ENCODE assay signal across 20 cellular contexts in the genomic region with DNA sequence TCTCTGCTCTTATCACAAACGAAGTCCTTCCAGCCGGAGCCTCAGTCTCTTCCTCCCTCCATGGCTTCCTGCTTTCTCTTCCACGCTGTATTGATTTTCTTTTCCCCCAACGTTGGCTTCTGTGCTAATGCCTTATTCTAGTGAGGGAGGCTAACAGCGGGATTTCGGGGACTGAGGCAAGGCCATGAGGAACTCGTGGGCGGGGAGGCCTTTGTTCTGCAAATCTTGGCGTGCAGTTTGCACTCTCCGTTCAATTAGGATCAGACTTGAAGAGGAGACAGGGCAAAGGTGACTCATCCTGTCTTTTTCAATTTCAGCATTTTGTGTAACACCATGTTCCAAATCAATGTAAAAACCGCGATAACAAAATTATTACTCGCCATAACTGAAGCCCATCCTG. TPM values are rescaled to one million over a fixed set of nuclear protein-coding genes. Genes with fewer than 3 reads are reported as not detected.
DNase-seq lines count a peak whose midpoint lies in the region; ATAC-seq lines count a peak whose summit lies in the region.
"Had no signal": no experiment of that assay in that cellular context is flagged by ENCODE, and none has a peak within 500 bp of the region (broad histone marks: within the 10 kb centered on the region; RNA-seq: fewer than 3 reads in every experiment).

No MANE protein-coding gene starts in this region.

- peaks cover 2% of the 10 kb centered on the region for H3K36me3 Mint-ChIP-seq in activated CD4-positive, alpha-beta memory T cell treated with anti-CD3 and anti-CD28 coated beads, Interleukin-2, amount 10 ng/mL, durations not matched to agents 7 days and 5 days (ENCODE audit: low read depth)
- peaks cover 2% of the 10 kb centered on the region for H3K36me3 Mint-ChIP-seq in memory B cell
- no peaks in the 10 kb centered on the region for H3K36me3 Mint-ChIP-seq in stimulated activated naive B cell treated with anti-CD40 and anti-IgM and Interleukin-4, amounts not matched to agents 10 μg/mL and 1 μg/mL and 100 μg/mL, for 72 hours

- peak overlapping the region; percentile 6 for H3K27ac Mint-ChIP-seq in activated CD4-positive, alpha-beta memory T cell treated with anti-CD3 and anti-CD28 coated beads, Interleukin-2, amount 10 ng/mL, durations not matched to agents 7 days and 5 days
- H3K27ac Mint-ChIP-seq in memory B cell: peak overlapping the region; percentile 95
- no peak overlapping the region for H3K27ac Mint-ChIP-seq in stimulated activated naive B cell treated with anti-CD40 and anti-IgM and Interleukin-4, amounts not matched to agents 10 μg/mL and 1 μg/mL and 100 μg/mL, for 72 hours

- H3K27me3 Mint-ChIP-seq in activated CD4-positive, alpha-beta memory T cell treated with anti-CD3 and anti-CD28 coated beads, Interleukin-2, amount 10 ng/mL, durations not matched to agents 7 days and 5 days: peaks cover 41% of the 10 kb centered on the region
- H3K27me3 Mint-ChIP-seq in memory B cell: peaks cover 7% of the 10 kb centered on the region
- H3K27me3 Mint-ChIP-seq in stimulated activated naive B cell treated with anti-CD40 and anti-IgM and Interleukin-4, amounts not matched to agents 10 μg/mL and 1 μg/mL and 100 μg/mL, for 72 hours: peaks cover 31 to 85% of the 10 kb centered on the region in 2 donors

- ATAC-seq in memory B cell (ENCODE audit: low read depth): no peak
- no peak for ATAC-seq in stimulated activated naive B cell treated with anti-CD40 and anti-IgM and Interleukin-4, amounts not matched to agents 10 μg/mL and 1 μg/mL and 100 μg/mL, for 72 hours (replicated peaks)
- ATAC-seq: left lobe of liver had no signal

- POLR2A ChIA-PET in activated CD4-positive, alpha-beta memory T cell treated with anti-CD3 and anti-CD28 coated beads, Interleukin-2, amount 10 ng/mL, durations not matched to agents 7 days and 5 days (lab: Charles Lee): no interaction called here

- CTCF ChIA-PET in activated CD4-positive, alpha-beta memory T cell treated with anti-CD3 and anti-CD28 coated beads, Interleukin-2, amount 10 ng/mL, durations not matched to agents 7 days and 5 days (lab: Charles Lee): interaction anchor here (0.6 kb wide), 1 partner anchor 7 kb away, joined by 3 read pairs; no protein-coding TSS in a partner anchor

- H3K4me1 Mint-ChIP-seq in activated CD4-positive, alpha-beta memory T cell treated with anti-CD3 and anti-CD28 coated beads, Interleukin-2, amount 10 ng/mL, durations not matched to agents 7 days and 5 days: peaks cover 6% of the 10 kb centered on the region
- H3K4me1 Mint-ChIP-seq in memory B cell: peaks cover 9% of the 10 kb centered on the region
- H3K4me1 Mint-ChIP-seq in stimulated activated naive B cell treated with anti-CD40 and anti-IgM and Interleukin-4, amounts not matched to agents 10 μg/mL and 1 μg/mL and 100 μg/mL, for 72 hours: peaks cover 0 to 5% of the 10 kb centered on the region in 2 donors

- peak overlapping the region; percentile 34 for H3K4me3 Mint-ChIP-seq in activated CD4-positive, alpha-beta memory T cell treated with anti-CD3 and anti-CD28 coated beads, Interleukin-2, amount 10 ng/mL, durations not matched to agents 7 days and 5 days
- peak overlapping the region; percentile 75 for H3K4me3 Mint-ChIP-seq in memory B cell
- no peak overlapping the region for H3K4me3 Mint-ChIP-seq in stimulated activated naive B cell treated with anti-CD40 and anti-IgM and Interleukin-4, amounts not matched to agents 10 μg/mL and 1 μg/mL and 100 μg/mL, for 72 hours

- peak; percentile 54 for DNase-seq in activated CD8-positive, alpha-beta memory T cell treated with anti-CD3 and anti-CD28 coated beads for 24 hours
- no peak for DNase-seq in activated CD8-positive, alpha-beta memory T cell treated with anti-CD3 and anti-CD28 coated beads, Interleukin-2, amount 50 U/mL, for 4 hours
- DNase-seq in Daoy (ENCODE audit: low read depth) (peak; percentile 64), memory B cell (ENCODE audit: low spot score in 2 of 2) (no peak), SK-N-DZ (ENCODE audit: low spot score) (no peak), anterior cingulate cortex (lab: John Stamatoyannopoulos, UW) (no peak)
- DNase-seq in activated CD4-positive, alpha-beta memory T cell treated with anti-CD3 and anti-CD28 coated beads, Interleukin-2, amount 10 ng/mL, durations not matched to agents 7 days and 5 days: peak; percentile 13
- no peak for DNase-seq in stimulated activated naive B cell treated with anti-CD40 and anti-IgM and Interleukin-4, amounts not matched to agents 10 μg/mL and 1 μg/mL and 100 μg/mL, for 72 hours
- DNase-seq: Caco-2, foreskin keratinocyte, NCI-H1092 treated with DMSO at 0.1 percent for 48 hours, NCI-H69, SHP77 treated with DMSO at 0.1 percent for 48 hours had no signal

- peaks cover 8% of the 10 kb centered on the region for H3K9me3 Mint-ChIP-seq in activated CD4-positive, alpha-beta memory T cell treated with anti-CD3 and anti-CD28 coated beads, Interleukin-2, amount 10 ng/mL, durations not matched to agents 7 days and 5 days
- H3K9me3 Mint-ChIP-seq in memory B cell: no peaks in the 10 kb centered on the region
- peaks cover 0 to 8% of the 10 kb centered on the region in 2 donors for H3K9me3 Mint-ChIP-seq in stimulated activated naive B cell treated with anti-CD40 and anti-IgM and Interleukin-4, amounts not matched to agents 10 μg/mL and 1 μg/mL and 100 μg/mL, for 72 hours

RNA-seq across cellular contexts. Expression of a gene that starts 25.3 kb away (rescaled TPM):
- 1.4 and 3.5 TPM in 2 replicates for total RNA-seq in Daoy (2014; rRNA removed; shearing (Covaris generic))
- not detected for total RNA-seq in activated CD4-positive, alpha-beta memory T cell treated with anti-CD3 and anti-CD28 coated beads, Interleukin-2, amount 10 ng/mL, durations not matched to agents 7 days and 5 days
- not detected in 2 replicates for polyA plus RNA-seq in SK-N-DZ (2014; cell fraction: cytosol; rRNA removed)
- polyA plus RNA-seq in SK-N-DZ (2014; cell fraction: nucleus; rRNA removed): not detected in 2 replicates
- total RNA-seq: ascending aorta; endothelial cell of umbilical vein; foreskin keratinocyte; left lobe of liver; OCI-LY7; T-helper 2 cell treated with Interferon-gamma antibody and Interleukin-4, amounts not matched to agents 100 ng/mL and 5 ng/mL, for 36 hours; temporal lobe had no signal
- polyA plus RNA-seq: AG04450, endothelial cell of umbilical vein, foreskin keratinocyte had no signal

Comparison
In these comparisons a context has a peak if more than half of its experiments do, and no peak if none do; other contexts are left out.
1. DNase-seq: peak in activated CD8-positive, alpha-beta memory T cell treated with anti-CD3 and anti-CD28 coated beads for 24 hours (single experiment), Daoy (single experiment) and activated CD4-positive, alpha-beta memory T cell treated with anti-CD3 and anti-CD28 coated beads, Interleukin-2, amount 10 ng/mL, durations not matched to agents 7 days and 5 days (single experiment); none in activated CD8-positive, alpha-beta memory T cell treated with anti-CD3 and anti-CD28 coated beads, Interleukin-2, amount 50 U/mL, for 4 hours (single experiment), memory B cell (0 of 2), SK-N-DZ (single experiment), anterior cingulate cortex (0 of 58) and stimulated activated naive B cell treated with anti-CD40 and anti-IgM and Interleukin-4, amounts not matched to agents 10 μg/mL and 1 μg/mL and 100 μg/mL, for 72 hours (single experiment).
2. H3K4me3 Mint-ChIP-seq: peak in activated CD4-positive, alpha-beta memory T cell treated with anti-CD3 and anti-CD28 coated beads, Interleukin-2, amount 10 ng/mL, durations not matched to agents 7 days and 5 days (single experiment) and memory B cell (single experiment); none in stimulated activated naive B cell treated with anti-CD40 and anti-IgM and Interleukin-4, amounts not matched to agents 10 μg/mL and 1 μg/mL and 100 μg/mL, for 72 hours (0 of 2).